ENCODE assay signal across 8 cellular contexts in genomic region chr17:7583253-7584109, GRCh38. TPM values are rescaled to one million over a fixed set of nuclear protein-coding genes. Genes with fewer than 3 reads are reported as not detected.
A peak's percentile ranks its signal among the peaks of the same experiment; 100 is the strongest.
DNase-seq lines count a peak whose midpoint lies in the region; TF ChIP-seq lines count a peak whose summit lies in the region.

TSS of gene MPDU1 (plus strand) at chr17:7583852. CDS start at chr17:7583863, 11 bp downstream.

- H3K79me1 ChIP-seq in neuronal stem cell (ENCODE audit: low read depth, low read length): peaks cover 13% of the 10 kb centered on the region

- peak within 1 kb of the TSS; percentile 100 for H2BK15ac ChIP-seq in neuronal stem cell (ENCODE audit: low read length)

- peak within 1 kb of the TSS; percentile 99 for H4K8ac ChIP-seq in neuronal stem cell (ENCODE audit: low read depth, low read length)

- H3K4ac ChIP-seq in neuronal stem cell (ENCODE audit: low read length): peak within 1 kb of the TSS; percentile 94

- H4K91ac ChIP-seq in neuronal stem cell (ENCODE audit: low read depth, low read length, poor library complexity): peak within 1 kb of the TSS; percentile 100

- H3K4me1 ChIP-seq in neuronal stem cell (ENCODE audit: control insufficient read depth in 2 of 2, insufficient read depth in 1 of 2, low read depth in 1 of 2, low read length in 2 of 2): peaks cover 13 to 17% of the 10 kb centered on the region in 2 donors

- H2AK5ac ChIP-seq in neuronal stem cell (ENCODE audit: low read depth, low read length): peak within 1 kb of the TSS; percentile 100

- H3K23ac ChIP-seq in neuronal stem cell (ENCODE audit: low read depth, low read length, poor library complexity): peak within 1 kb of the TSS; percentile 92

- TF ChIP-seq CTCF in subcutaneous adipose tissue (IDR thresholded peaks at IDR 0.05; ENCODE audit: low read depth): no peak

- H2BK5ac ChIP-seq in neuronal stem cell (ENCODE audit: low read length): peak within 1 kb of the TSS; percentile 100

- H3K27me3 ChIP-seq in neuronal stem cell (ENCODE audit: control insufficient read depth in 3 of 3, insufficient read depth in 3 of 3, low read depth in 1 of 3, low read length in 3 of 3): no peaks in the 10 kb centered on the region

- H2AFZ ChIP-seq in neuronal stem cell (ENCODE audit: low read length): peak within 1 kb of the TSS; percentile 86

- peak within 1 kb of the TSS; percentile 59 for H3K14ac ChIP-seq in neuronal stem cell (ENCODE audit: low read length)

- no CpG with 5 or more reads among the region's 69 CpGs for WGBS in neuronal stem cell (ENCODE audit: extremely low coverage in 2 of 2, insufficient read length in 2 of 2, insufficient replicate concordance in 1 of 2), 2 donors

- peaks cover 34 to 70% of the 10 kb centered on the region in 2 donors for H3K36me3 ChIP-seq in neuronal stem cell (replicated peaks in 1 of 2; ENCODE audit: control insufficient read depth in 2 of 2, insufficient read depth in 2 of 2, low read length in 2 of 2)

- H3K18ac ChIP-seq in neuronal stem cell (ENCODE audit: low read length): peak within 1 kb of the TSS; percentile 100

- peak within 1 kb of the TSS; percentile 98 for H3K27ac ChIP-seq in neuronal stem cell (replicated peaks; ENCODE audit: low read length)

- H2BK120ac ChIP-seq in neuronal stem cell (ENCODE audit: low read depth, low read length): peak within 1 kb of the TSS; percentile 99

- peak within 1 kb of the TSS; percentile 90 for H3K9ac ChIP-seq in neuronal stem cell (ENCODE audit: low read depth, low read length, poor library complexity)

- no peaks in the 10 kb centered on the region for H3K9me3 ChIP-seq in neuronal stem cell (replicated peaks in 1 of 2; ENCODE audit: control insufficient read depth in 2 of 2, insufficient read depth in 1 of 2, low read depth in 1 of 2, low read length in 2 of 2)

- peak within 1 kb of the TSS; percentile 58 to 86 for H3K4me3 ChIP-seq in neuronal stem cell (ENCODE audit: low read length in 2 of 2)

- peak within 1 kb of the TSS; percentile 98 for H2BK12ac ChIP-seq in neuronal stem cell (ENCODE audit: low read length)

- in situ Hi-C loops in G401 (cut with HindIII; ENCODE audit: low sequenced_read_pairs): no loop called here
- in situ Hi-C loops in SK-MEL-5 (cut with HindIII; ENCODE audit: low pct_unique_long_range_greater_than_20kb, low sequenced_read_pairs): no loop called here

- peak within 1 kb of the TSS; percentile 69 for H3K4me2 ChIP-seq in neuronal stem cell (ENCODE audit: insufficient read depth, low read length, poor library complexity, severe bottlenecking)

- DNase-seq in G401 (ENCODE audit: low spot score) (peak; percentile 97), HCEC 1CT (peak; percentile 94), MV-4-11 (lab: John Stamatoyannopoulos, UW) (peak; percentile 97), SK-MEL-5 (ENCODE audit: low read depth, low spot score) (peak; percentile 96), foreskin melanocyte (peak; percentile 96), neuronal stem cell (ENCODE audit: low spot score) (peak; percentile 96)
- peak; percentile 96 for DNase-seq in activated naive CD4-positive, alpha-beta T cell treated with Interleukin-2 at 50 U/mL for 16 hours

RNA-seq across cellular contexts. Expression of gene MPDU1, which starts in this region (rescaled TPM):
- 151 and 157 TPM in 2 replicates for total RNA-seq in G401 (2014; rRNA removed; shearing (Covaris generic))
- total RNA-seq in SK-MEL-5 (2014; rRNA removed; shearing (Covaris generic)): 151 and 154 TPM in 2 replicates
- polyA plus RNA-seq in SK-MEL-5 (2015; cell fraction: cytosol; rRNA removed): 170 and 177 TPM in 2 replicates
- 111 and 141 TPM in 2 replicates for polyA plus RNA-seq in SK-MEL-5 (2015; cell fraction: nucleus; rRNA removed)
- polyA plus RNA-seq in neuronal stem cell (2013, experiment 1 of 2): 99.7 TPM
- 99.4 TPM for polyA plus RNA-seq in neuronal stem cell (2013, experiment 2 of 2)
- total RNA-seq in subcutaneous adipose tissue: 10 to 100 TPM; 53.9 to 94.2 (median 77.7) TPM

Comparison
In these comparisons a context has a peak if more than half of its experiments do, and no peak if none do; other contexts are left out.
1. Peak in every context shown above with its lines: DNase-seq, H3K4me3 ChIP-seq and H3K27ac ChIP-seq.